ENCODE assay signal across 8 cellular contexts in the genomic region with DNA sequence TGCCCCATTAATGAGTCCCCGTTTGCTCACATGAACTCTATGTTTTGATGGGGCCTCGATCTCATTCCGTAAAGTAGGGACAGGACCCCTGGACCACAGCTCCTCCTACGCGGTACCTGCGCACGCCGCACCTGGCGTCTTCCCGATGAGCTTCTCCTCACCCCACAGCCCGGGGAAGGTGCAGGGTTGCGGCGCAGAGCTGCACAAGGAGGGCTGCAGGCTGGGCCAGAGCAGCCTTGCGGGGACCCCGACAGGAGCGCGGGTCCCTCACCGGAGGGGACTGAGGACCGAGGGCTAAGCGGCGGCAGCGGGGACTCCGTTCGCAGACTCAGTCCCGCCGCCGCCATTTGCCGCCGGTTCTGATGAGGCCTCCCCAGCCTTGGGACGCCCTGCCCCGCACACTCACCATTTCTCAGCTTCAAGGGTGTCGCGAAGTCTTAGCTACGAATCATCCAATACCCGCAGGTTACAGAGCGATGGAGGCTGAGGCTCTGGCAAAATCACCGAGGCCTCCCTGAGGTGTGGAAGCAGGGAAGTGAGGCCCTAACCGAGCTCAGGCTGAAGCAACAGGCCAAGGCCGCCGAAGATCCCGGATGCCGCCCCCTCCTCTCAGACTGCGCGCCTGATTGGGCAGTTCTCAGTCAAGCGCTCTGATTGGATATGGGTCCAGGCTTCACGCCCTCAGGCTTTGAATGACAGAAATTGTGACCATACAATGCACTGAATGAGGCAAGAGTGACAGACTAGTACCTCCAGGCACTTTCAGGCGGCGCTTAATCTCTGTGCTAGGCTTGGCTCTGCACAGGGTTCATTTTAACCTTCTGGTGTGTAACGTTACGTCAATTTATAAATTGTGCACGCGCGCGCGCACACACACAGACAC. TPM values are rescaled to one million over a fixed set of nuclear protein-coding genes. Genes with fewer than 3 reads are reported as not detected.
A peak's percentile ranks its signal among the peaks of the same experiment; 100 is the strongest.
DNase-seq lines count a peak whose midpoint lies in the region; ATAC-seq and TF ChIP-seq lines count a peak whose summit lies in the region.

No MANE protein-coding gene starts in this region.

- H3K4me3 ChIP-seq in astrocyte of the cerebellum (ENCODE audit: low read depth, low read length), result peak overlapping the region; percentile 86
- H3K4me3 ChIP-seq in hepatocyte, result peak overlapping the region; percentile 66
- H3K4me3 ChIP-seq in rectal smooth muscle tissue (ENCODE audit: low read length), result peak overlapping the region; percentile 95
- H3K4me3 ChIP-seq in aorta (ENCODE audit: low read length in 2 of 2), result peak overlapping the region; percentile 38 to 87

- DNase-seq in GM13976 (ENCODE audit: low spot score) (peak; percentile 96), NCI-H1694 (lab: John Stamatoyannopoulos, UW) (peak; percentile 96), T-helper 22 cell (ENCODE audit: low read depth) (peak; percentile 84), astrocyte of the cerebellum (ENCODE audit: low read depth) (peak; percentile 99), hepatocyte (ENCODE audit: low spot score) (peak; percentile 96), aorta (peak; percentile 95 to 97)

- peak overlapping the region; percentile 96 for H3K27ac ChIP-seq in hepatocyte
- H3K27ac ChIP-seq in rectal smooth muscle tissue (ENCODE audit: low read depth, low read length), result peak overlapping the region; percentile 91
- H3K27ac ChIP-seq in aorta (ENCODE audit: low read depth in 1 of 2, low read length in 2 of 2), result peak overlapping the region in 1 of 2 donors; percentile 65

- H3K79me2 ChIP-seq in hepatocyte, result peaks cover 48% of the 10 kb centered on the region

- H3K27me3 ChIP-seq in hepatocyte, result no peaks in the 10 kb centered on the region
- no peaks in the 10 kb centered on the region for H3K27me3 ChIP-seq in rectal smooth muscle tissue (ENCODE audit: control insufficient read depth, insufficient read depth, low read length)
- no peaks in the 10 kb centered on the region for H3K27me3 ChIP-seq in aorta (ENCODE audit: control insufficient read depth in 1 of 2, insufficient read depth in 2 of 2, low read length in 1 of 2)

- H3K4me2 ChIP-seq in hepatocyte, result peak overlapping the region; percentile 80

- in situ Hi-C loops in GM13976 (cut with MboI; ENCODE audit: low sequenced_read_pairs, unreplicated experiment) (no loop called here), astrocyte of the cerebellum (cut with HindIII; ENCODE audit: low sequenced_read_pairs) (no loop called here)

- H3K4me1 ChIP-seq in hepatocyte (ENCODE audit: insufficient read depth), result no peaks in the 10 kb centered on the region
- no peaks in the 10 kb centered on the region for H3K4me1 ChIP-seq in rectal smooth muscle tissue (ENCODE audit: control insufficient read depth, insufficient read depth, low read length)
- H3K4me1 ChIP-seq in aorta (ENCODE audit: control insufficient read depth in 1 of 2, insufficient read depth in 2 of 2, low read length in 2 of 2), result no peaks in the 10 kb centered on the region

- WGBS in hepatocyte (ENCODE audit: low lambda C conversion rate, missing lambda C conversion rate), result 2% methylated on average over 54 of the region's 55 CpGs
- 1% methylated on average over 47 to 55 of the region's 55 CpGs for WGBS in aorta, 2 donors

- peak overlapping the region; percentile 88 for H3K9ac ChIP-seq in rectal smooth muscle tissue (ENCODE audit: low read length)

- ATAC-seq in HG02852 (IDR thresholded peaks at IDR 0.05; ENCODE audit: unreplicated experiment), result peak; percentile 99
- ATAC-seq in aorta (ENCODE audit: low FRiP score), result peak; percentile 100

- no peak for TF ChIP-seq CTCF in GM13976 (IDR thresholded peaks at IDR 0.05; ENCODE audit: borderline replicate concordance, control extremely low read depth, extremely low read depth, insufficient read depth, missing control alignments)
- TF ChIP-seq CTCF in astrocyte of the cerebellum (IDR thresholded peaks at IDR 0.05; ENCODE audit: low read depth, low read length, missing control alignments), result no peak
- TF ChIP-seq CTCF in hepatocyte (IDR thresholded peaks at IDR 0.05; ENCODE audit: poor library complexity), result no peak

- peak overlapping the region; percentile 61 for H2AFZ ChIP-seq in hepatocyte

- no peaks in the 10 kb centered on the region for H3K9me2 ChIP-seq in hepatocyte (replicated peaks; ENCODE audit: insufficient read depth)

- H3K9me3 ChIP-seq in hepatocyte (ENCODE audit: low read depth), result peaks cover 26% of the 10 kb centered on the region
- H3K9me3 ChIP-seq in aorta (ENCODE audit: control insufficient read depth, low read length), result peaks cover 1% of the 10 kb centered on the region

- H3K36me3 ChIP-seq in hepatocyte (replicated peaks; ENCODE audit: insufficient read depth, low read depth) (peaks cover 22% of the 10 kb centered on the region), rectal smooth muscle tissue (ENCODE audit: control insufficient read depth, insufficient read depth, low read length) (peaks cover 11% of the 10 kb centered on the region), aorta (ENCODE audit: control insufficient read depth in 1 of 2, insufficient read depth in 2 of 2, low read length in 1 of 2) (no peaks in the 10 kb centered on the region)

- no peaks in the 10 kb centered on the region for H4K20me1 ChIP-seq in hepatocyte (ENCODE audit: insufficient read depth, poor library complexity, severe bottlenecking)

- intact Hi-C loops in aorta (cut with DNase I), result loop anchor here (5.0 to 10.0 kb wide), 2 partner anchors 262 to 311 kb away; no protein-coding TSS in a partner anchor

RNA-seq across cellular contexts. Expression of a gene that starts 25.1 kb away (rescaled TPM):
- total RNA-seq in hepatocyte (16.3 and 21.6 TPM in 2 replicates), aorta (10 to 100 TPM; 26.4 to 33.7 TPM)
- polyA plus RNA-seq in hepatocyte (13.2 and 15.0 TPM in 2 replicates), aorta (10 to 100 TPM; 13.6 to 13.9 TPM)

RNA-seq across cellular contexts. Expression of a gene that starts 25.2 kb away (rescaled TPM):
- total RNA-seq in hepatocyte (26.6 and 28.3 TPM in 2 replicates), aorta (10 to 100 TPM; 45.3 to 72.1 TPM)
- polyA plus RNA-seq in hepatocyte (46.9 and 58.1 TPM in 2 replicates), aorta (10 to 100 TPM; 13.4 to 45.1 TPM)
